Comparison of ENCODE assay signal across 29 cellular contexts in the genomic region with DNA sequence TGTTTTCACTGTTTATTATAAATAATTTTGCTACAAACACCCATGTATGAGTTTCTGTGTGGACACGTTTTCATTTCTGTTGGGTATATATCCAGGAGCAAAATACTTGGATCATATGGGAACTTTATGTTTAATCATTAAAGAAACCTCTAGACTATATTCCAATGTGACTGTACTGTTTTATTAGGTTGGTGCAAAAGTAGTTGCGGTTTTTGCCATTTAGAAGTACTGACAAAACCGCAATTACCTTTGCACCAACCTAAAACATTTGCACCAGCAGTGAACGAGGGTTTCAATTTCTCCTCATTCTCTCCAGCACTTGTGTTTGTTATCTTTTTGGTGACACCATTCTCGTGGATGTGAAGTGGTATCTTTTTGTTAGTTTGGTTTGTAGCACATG.
"Had no signal": no experiment of that assay in that cellular context is flagged by ENCODE, and none has a peak within 500 bp of the region (broad histone marks: within the 10 kb centered on the region; RNA-seq: fewer than 3 reads in every experiment).

No MANE protein-coding gene starts in this region.

- ATAC-seq: Panc1, Right ventricle myocardium inferior had no signal

- DNase-seq: Kasumi-1, MG63, NCI-H1092, NCI-H1105, NCI-H1417 treated with DMSO at 0.1 percent for 48 hours, NCI-H1436 treated with DMSO at 0.1 percent for 48 hours, NCI-H1694 treated with DMSO at 0.1 percent for 48 hours, NCI-H187 treated with DMSO at 0.1 percent for 48 hours, NCI-H2029, NCI-H2081, NCI-H2171 treated with DMSO at 0.1 percent for 48 hours, NCI-H2227 treated with DMSO at 0.1 percent for 48 hours, NCI-H345, NCI-H446, NCI-H510A treated with DMSO at 0.1 percent for 48 hours, NCI-H524 treated with DMSO at 0.1 percent for 48 hours, NCI-H526 treated with DMSO at 0.1 percent for 48 hours, NCI-H774, PC-9, SHP77, SIG-M5, SJCRH30, SK-N-SH, SW 1271, T-helper 1 cell had no signal

- H3K36me3 ChIP-seq: MG63, SJCRH30 had no signal

- H3K4me2 ChIP-seq: PC-9, SK-N-SH had no signal

- H3K4me1 ChIP-seq: SJCRH30 had no signal

- H3K9me3 ChIP-seq: MG63, SJCRH30, SK-N-SH had no signal

- H2AFZ ChIP-seq: PC-9 had no signal

- H3K27me3 ChIP-seq: MG63, SJCRH30 had no signal

- FAIRE-seq: RCC 7860 had no signal

- H3K27ac ChIP-seq: PC-9, RWPE1, SJCRH30 had no signal

- H3K4me3 ChIP-seq: MG63, PC-9, SJCRH30 had no signal

- H3K9ac ChIP-seq: SK-N-SH had no signal
